26 cellular contexts compared by ENCODE assay signal in genomic region chr7:1889091-1889490, GRCh38.
"Had no signal": no experiment of that assay in that cellular context is flagged by ENCODE, and none has a peak within 500 bp of the region (broad histone marks: within the 10 kb centered on the region; RNA-seq: fewer than 3 reads in every experiment).

No MANE protein-coding gene starts in this region.

- FAIRE-seq: keratinocyte, TTC549 had no signal

- DNase-seq: activated effector memory CD4-positive, alpha-beta T cell treated with Interleukin-2 at 50 U/mL for 16 hours; activated naive CD4-positive, alpha-beta T cell treated with Interleukin-2 at 50 U/mL for 16 hours; activated T-cell treated with anti-CD3 and anti-CD28 coated beads for 4 hours; cortex of kidney; effector memory CD8-positive, alpha-beta T cell; head of caudate nucleus; hippocampal formation; left colon; naive B cell; nucleus accumbens; psoas muscle; stimulated activated naive CD8-positive, alpha-beta T cell treated with anti-CD3 and anti-CD28 coated beads, Interleukin-15, Interleukin-2, amounts not matched to agents 100 U/mL and 50 U/mL, for 24 hours; T-helper 9 cell; testis; transverse colon had no signal

- H3K36me3 ChIP-seq: brain microvascular endothelial cell, right atrium auricular region, transverse colon had no signal

- H3K27ac ChIP-seq: ascending aorta, parathyroid adenoma, psoas muscle, right atrium auricular region, testis, transverse colon, VCaP had no signal

- H3K9ac ChIP-seq: parathyroid adenoma had no signal

- H3K4me3 Mint-ChIP-seq: activated CD4-positive, alpha-beta T cell treated with anti-CD3 and anti-CD28 coated beads, Interleukin-2, amount 10 ng/mL, durations not matched to agents 24 days and 14 days; activated naive CD8-positive, alpha-beta T cell; effector memory CD8-positive, alpha-beta T cell; mesothelial cell of epicardium; T-cell had no signal

- H3K9me3 Mint-ChIP-seq: effector memory CD8-positive, alpha-beta T cell; mesothelial cell of epicardium; naive B cell; T-cell had no signal

- H3K9me3 ChIP-seq: ascending aorta, psoas muscle, right atrium auricular region, testis, transverse colon had no signal

- H3K27ac Mint-ChIP-seq: activated CD4-positive, alpha-beta T cell treated with anti-CD3 and anti-CD28 coated beads, Interleukin-2, amount 10 ng/mL, durations not matched to agents 24 days and 14 days; activated naive CD8-positive, alpha-beta T cell; mesothelial cell of epicardium had no signal

- H3K27me3 Mint-ChIP-seq: activated CD4-positive, alpha-beta T cell treated with anti-CD3 and anti-CD28 coated beads, Interleukin-2, amount 10 ng/mL, durations not matched to agents 24 days and 14 days; activated naive CD8-positive, alpha-beta T cell; effector memory CD8-positive, alpha-beta T cell; naive B cell; T-cell had no signal

- ATAC-seq: left colon, psoas muscle had no signal

- H3K4me1 ChIP-seq: ascending aorta, parathyroid adenoma, testis, transverse colon had no signal

- H3K4me3 ChIP-seq: ascending aorta, psoas muscle, right atrium auricular region, testis, transverse colon had no signal
